Comparison of ENCODE assay signal across 16 cellular contexts in genomic region chr1:1038694-1039093, GRCh38. TPM values are rescaled to one million over a fixed set of nuclear protein-coding genes. Genes with fewer than 3 reads are reported as not detected.
DNase-seq lines count a peak whose midpoint lies in the region; ATAC-seq and TF ChIP-seq lines count a peak whose summit lies in the region.
"Had no signal": no experiment of that assay in that cellular context is flagged by ENCODE, and none has a peak within 500 bp of the region (broad histone marks: within the 10 kb centered on the region; RNA-seq: fewer than 3 reads in every experiment).

No MANE protein-coding gene starts in this region.

- TF ChIP-seq CTCF in GM06990 (IDR thresholded peaks at IDR 0.05; ENCODE audit: insufficient read depth, low read length, poor library complexity, severe bottlenecking) (no peak), IMR-90 (conservative IDR thresholded peaks at IDR 0.05; ENCODE audit: low read depth, low read length) (no peak)

- TF ChIP-seq POLR2A in IMR-90 (IDR thresholded peaks at IDR 0.05; ENCODE audit: low read depth, low read length), result no peak

- DNase-seq in GM06990 (ENCODE audit: extremely low read depth, insufficient read length), result no peak
- no peak for DNase-seq in IMR-90
- no peak for DNase-seq in central memory CD8-positive, alpha-beta T cell (ENCODE audit: low spot score in 2 of 2)
- no peak for DNase-seq in DMS 273 treated with DMSO at 0.1 percent for 48 hours (lab: John Stamatoyannopoulos, UW)
- DNase-seq in NCI-H2227 treated with DMSO at 0.1 percent for 48 hours (lab: John Stamatoyannopoulos, UW), result no peak
- DNase-seq: Calu3; erythroblast; immature natural killer cell; NCI-H82; occipital lobe; stimulated activated CD4-positive, alpha-beta T cell treated with anti-CD3 and anti-CD28 coated beads, Interleukin-4, amount 100 ng/mL, for 4 hours; transverse colon had no signal

- H2BK15ac ChIP-seq in IMR-90 (ENCODE audit: low read depth, low read length), result no peak overlapping the region

- no peak overlapping the region for H3K56ac ChIP-seq in IMR-90 (ENCODE audit: extremely low read depth, insufficient read depth, low read length)

- 0 out of 2 replicates have a peak, but pooled peaks cover 5% of the 10 kb centered on the region for H3K9me1 ChIP-seq in IMR-90 (ENCODE audit: insufficient read depth, low read length)

- no peaks in the 10 kb centered on the region; the same call in 1 of the 2 replicates for H3K36me3 ChIP-seq in GM06990 (ENCODE audit: control insufficient read depth, insufficient read depth, low read length)
- peaks cover 28% of the 10 kb centered on the region for H3K36me3 ChIP-seq in IMR-90 (ENCODE audit: control insufficient read depth, insufficient read depth, low read length)
- H3K36me3 ChIP-seq: transverse colon had no signal

- H2BK20ac ChIP-seq in IMR-90 (ENCODE audit: low read depth, low read length), result no peak overlapping the region

- no peak overlapping the region for H2AK9ac ChIP-seq in IMR-90 (replicated peaks; ENCODE audit: low read depth, low read length, poor library complexity)

- H3K27me3 ChIP-seq in GM06990 (replicated peaks; ENCODE audit: control insufficient read depth, insufficient read depth, low read length), result no peaks in the 10 kb centered on the region
- no peaks in the 10 kb centered on the region for H3K27me3 ChIP-seq in IMR-90 (ENCODE audit: control insufficient read depth, insufficient read depth, low read length)

- H3K4me1 ChIP-seq in IMR-90 (ENCODE audit: control insufficient read depth, insufficient read depth, low read length), result peaks cover 7% of the 10 kb centered on the region

- H3K23ac ChIP-seq in IMR-90 (ENCODE audit: low read depth, low read length), result no peak overlapping the region

- no peak overlapping the region for H3K27ac ChIP-seq in IMR-90 (ENCODE audit: insufficient read depth, low read length)
- H3K27ac ChIP-seq: transverse colon, VCaP had no signal

- peaks cover 1% of the 10 kb centered on the region for H3K36me3 Mint-ChIP-seq in central memory CD8-positive, alpha-beta T cell (ENCODE audit: insufficient read depth)
- H3K36me3 Mint-ChIP-seq: immature natural killer cell had no signal

- in situ Hi-C loops in IMR-90 (cut with MboI; ENCODE audit: low sequenced_read_pairs), result no loop called here

- no peak overlapping the region for H4K8ac ChIP-seq in IMR-90 (ENCODE audit: low read depth in 2 of 2, low read length in 2 of 2)

- dilution Hi-C loops in IMR-90 (cut with HindIII; ENCODE audit: low sequenced_read_pairs, unreplicated experiment), result no loop called here

- H3K9ac ChIP-seq in IMR-90 (ENCODE audit: low read depth, low read length), result no peak overlapping the region

- H2BK120ac ChIP-seq in IMR-90 (ENCODE audit: low read depth, low read length), result no peak overlapping the region

- no peak overlapping the region for H2BK5ac ChIP-seq in IMR-90 (ENCODE audit: low read depth, low read length, poor library complexity, severe bottlenecking)

- H4K5ac ChIP-seq in IMR-90 (ENCODE audit: low read depth, low read length), result no peak overlapping the region

- no peak overlapping the region for H3K27ac Mint-ChIP-seq in central memory CD8-positive, alpha-beta T cell (ENCODE audit: low read depth)
- H3K27ac Mint-ChIP-seq: immature natural killer cell had no signal

- no peak overlapping the region for H3K4ac ChIP-seq in IMR-90 (ENCODE audit: low read depth, low read length)

- ATAC-seq in GM21367 (IDR thresholded peaks at IDR 0.05; ENCODE audit: unreplicated experiment) (peak; percentile 52), IMR-90 (ENCODE audit: low read depth) (no peak), HG02840 (IDR thresholded peaks at IDR 0.05; ENCODE audit: low FRiP score, unreplicated experiment) (no peak), HG02763 (IDR thresholded peaks at IDR 0.05; ENCODE audit: unreplicated experiment) (no peak)
- no peak for ATAC-seq in central memory CD8-positive, alpha-beta T cell (replicated peaks; ENCODE audit: extremely low read depth, poor library complexity, severe bottlenecking)

- intact Hi-C loops in IMR-90 (cut with micrococcal nuclease), result no loop called here

- H3K14ac ChIP-seq in IMR-90 (replicated peaks; ENCODE audit: low read depth, low read length), result no peak overlapping the region

- H3K9me3 ChIP-seq in IMR-90 (ENCODE audit: control insufficient read depth, insufficient read depth, low read length), result no peaks in the 10 kb centered on the region
- H3K9me3 ChIP-seq: transverse colon had no signal

- H4K91ac ChIP-seq in IMR-90 (ENCODE audit: insufficient read depth, low read depth, low read length), result no peak overlapping the region

- WGBS in IMR-90 (ENCODE audit: extremely low coverage in 2 of 2, insufficient read length in 1 of 2), 2 experiments, result 92% methylated on average over 5 of the region's 6 CpGs; no CpG with 5 or more reads in 1 of the 2 experiments

- peaks cover 9 to 31% of the 10 kb centered on the region in 2 experiments for H3K79me1 ChIP-seq in IMR-90 (ENCODE audit: low read depth in 1 of 2, low read length in 2 of 2)

- peak overlapping the region; percentile 23 for H3K4me3 Mint-ChIP-seq in central memory CD8-positive, alpha-beta T cell

- TF ChIP-seq RAD21 in IMR-90 (IDR thresholded peaks at IDR 0.05; ENCODE audit: low read length), result no peak

- peak overlapping the region; percentile 20; the same call in 1 of the 2 replicates for H3K4me3 ChIP-seq in GM06990 (replicated peaks; ENCODE audit: low read depth, low read length)
- no peak overlapping the region for H3K4me3 ChIP-seq in IMR-90 (ENCODE audit: insufficient read depth, low read depth, low read length)
- H3K4me3 ChIP-seq: transverse colon had no signal

- peaks cover 16% of the 10 kb centered on the region for H3K4me1 Mint-ChIP-seq in central memory CD8-positive, alpha-beta T cell

- POLR2A ChIA-PET in IMR-90 (lab: Charles Lee; ENCODE audit: unreplicated experiment), result no interaction called here

- H3K9me3 Mint-ChIP-seq in central memory CD8-positive, alpha-beta T cell, result peaks cover 4% of the 10 kb centered on the region
- H3K9me3 Mint-ChIP-seq: immature natural killer cell had no signal

- peak overlapping the region; percentile 41 for H2AFZ ChIP-seq in IMR-90 (replicated peaks; ENCODE audit: low read length, poor library complexity)

- BruUV-seq in IMR-90 (replicated peaks; lab: Mats Ljungman, UMichigan), result no TSS peak

- peaks cover 59% of the 10 kb centered on the region for H4K20me1 ChIP-seq in IMR-90 (ENCODE audit: insufficient read depth, low read length)

- H2AK5ac ChIP-seq in IMR-90 (ENCODE audit: low read depth, low read length), result no peak overlapping the region

- H3K27me3 Mint-ChIP-seq in central memory CD8-positive, alpha-beta T cell, result peaks cover 35% of the 10 kb centered on the region

- CTCF ChIA-PET in IMR-90 (lab: Yijun Ruan, JAX), result interaction anchor here (1.1 kb wide), 1 partner anchor 21 kb away, joined by 3 read pairs; no protein-coding TSS in a partner anchor

- no peak overlapping the region for H3K18ac ChIP-seq in IMR-90 (ENCODE audit: low read depth, low read length)

- no peak overlapping the region for H3K4me2 ChIP-seq in IMR-90 (ENCODE audit: low read depth, low read length)

TF ChIP-seq in IMR-90, 13 proteins besides CTCF, POLR2A, EP300 and RAD21 (continues in another document):
- TF ChIP-seq SMC3 (IDR thresholded peaks at IDR 0.05; ENCODE audit: low read depth, low read length) (no peak), BHLHE40 (IDR thresholded peaks at IDR 0.05; ENCODE audit: low read depth, low read length) (no peak), FOS (IDR thresholded peaks at IDR 0.05; ENCODE audit: low read depth, low read length) (no peak), RFX5 (IDR thresholded peaks at IDR 0.05; ENCODE audit: low read depth, low read length) (no peak), MAZ (IDR thresholded peaks at IDR 0.05; ENCODE audit: borderline replicate concordance, low read depth, low read length) (no peak), USF2 (IDR thresholded peaks at IDR 0.05; ENCODE audit: low read depth, low read length) (no peak), MAFK (IDR thresholded peaks at IDR 0.05; ENCODE audit: low read depth, low read length) (no peak), CHD1 (IDR thresholded peaks at IDR 0.05; ENCODE audit: low read depth, low read length) (no peak), MXI1 (IDR thresholded peaks at IDR 0.05; ENCODE audit: borderline replicate concordance, low read depth, low read length) (no peak), RCOR1 (IDR thresholded peaks at IDR 0.05; ENCODE audit: insufficient replicate concordance, low read length) (no peak), NFE2L2 (IDR thresholded peaks at IDR 0.05; ENCODE audit: low read depth, low read length) (no peak)

RNA-seq across cellular contexts. Expression of gene AGRN, which starts 18.8 kb away (rescaled TPM):
- total RNA-seq in IMR-90 (2012; rRNA removed), result 8.1 and 11.4 TPM in 2 replicates
- polyA plus RNA-seq in IMR-90 (2012; rRNA removed), result 115 and 124 TPM in 2 replicates
- polyA plus RNA-seq in IMR-90 (2012; cell fraction: cytosol; rRNA removed), result 128 and 199 TPM in 2 replicates
- polyA plus RNA-seq in IMR-90 (2012; cell fraction: nucleus; rRNA removed; ENCODE audit: low replicate concordance), result 291 and 688 TPM in 2 replicates

RNA-seq across cellular contexts. Expression of gene ISG15, which starts 25.4 kb away (rescaled TPM):
- total RNA-seq in IMR-90 (2012; rRNA removed), result 92.2 and 105 TPM in 2 replicates
- polyA plus RNA-seq in IMR-90 (2012; rRNA removed), result 99.1 and 138 TPM in 2 replicates
- 153 and 262 TPM in 2 replicates for polyA plus RNA-seq in IMR-90 (2012; cell fraction: cytosol; rRNA removed)
- 50.0 and 115 TPM in 2 replicates for polyA plus RNA-seq in IMR-90 (2012; cell fraction: nucleus; rRNA removed; ENCODE audit: low replicate concordance)

RNA-seq across cellular contexts. Expression of gene RNF223, which starts 35.4 kb away (rescaled TPM):
- not detected in 2 replicates for total RNA-seq in IMR-90 (2012; rRNA removed)
- polyA plus RNA-seq in IMR-90 (2012; rRNA removed), result not detected in 2 replicates
- polyA plus RNA-seq in IMR-90 (2012; cell fraction: cytosol; rRNA removed), result not detected in 2 replicates
- not detected in 2 replicates for polyA plus RNA-seq in IMR-90 (2012; cell fraction: nucleus; rRNA removed; ENCODE audit: low replicate concordance)
- total RNA-seq: occipital lobe had no signal
- polyA plus RNA-seq: immature natural killer cell had no signal

RNA-seq across cellular contexts. Expression of gene HES4, which starts 38.8 kb away (rescaled TPM):
- 1.4 and 3.1 TPM in 2 replicates for total RNA-seq in IMR-90 (2012; rRNA removed)
- polyA plus RNA-seq in IMR-90 (2012; rRNA removed), result 11.7 and 18.9 TPM in 2 replicates
- polyA plus RNA-seq in IMR-90 (2012; cell fraction: cytosol; rRNA removed), result 21.4 and 27.9 TPM in 2 replicates
- 217 and 369 TPM in 2 replicates for polyA plus RNA-seq in IMR-90 (2012; cell fraction: nucleus; rRNA removed; ENCODE audit: low replicate concordance)

RNA-seq across cellular contexts. Expression of gene PERM1, which starts 56.8 kb away (rescaled TPM):
- total RNA-seq in IMR-90 (2012; rRNA removed), result not detected in 2 replicates
- not detected in 2 replicates for polyA plus RNA-seq in IMR-90 (2012; rRNA removed)
- polyA plus RNA-seq in IMR-90 (2012; cell fraction: cytosol; rRNA removed), result not detected in 2 replicates
- 0.02 and 0.03 TPM in 2 replicates for polyA plus RNA-seq in IMR-90 (2012; cell fraction: nucleus; rRNA removed; ENCODE audit: low replicate concordance)
- total RNA-seq: Calu3 had no signal
- polyA plus RNA-seq: immature natural killer cell had no signal
